14 cellular contexts compared by ENCODE assay signal in genomic region chrX:40079572-40079971, GRCh38.
"Had no signal": no experiment of that assay in that cellular context is flagged by ENCODE, and none has a peak within 500 bp of the region (broad histone marks: within the 10 kb centered on the region; RNA-seq: fewer than 3 reads in every experiment).

No MANE protein-coding gene starts in this region.

- H3K27ac ChIP-seq: coronary artery, hepatocyte, thoracic aorta had no signal

- H3K27ac Mint-ChIP-seq: activated CD4-positive, alpha-beta T cell treated with anti-CD3 and anti-CD28 coated beads for 36 hours; activated CD8-positive, alpha-beta T cell treated with anti-CD3 and anti-CD28 coated beads, Interleukin-2, amount 10 ng/mL, durations not matched to agents 7 days and 5 days; activated naive CD4-positive, alpha-beta T cell treated with anti-CD3 and anti-CD28 coated beads, Interleukin-2, amount 10 ng/mL, durations not matched to agents 7 days and 5 days; activated T-helper 1 cell treated with anti-CD3 and anti-CD28 coated beads, Interleukin-12 subunit alpha, Interleukin-12 subunit beta, Interleukin-2, Interleukin-4 antibody, amounts not matched to agents 30 ng/mL and 10 ng/mL and 1 ng/mL, durations not matched to agents 14 hours and 24 hours and 36 hours; stimulated activated naive CD8-positive, alpha-beta T cell treated with anti-CD3 and anti-CD28 coated beads, Interleukin-15, Interleukin-2, amounts not matched to agents 100 ng/mL and 50 ng/mL, for 24 hours had no signal

- H3K4me3 Mint-ChIP-seq: activated CD4-positive, alpha-beta T cell treated with anti-CD3 and anti-CD28 coated beads for 36 hours; activated CD8-positive, alpha-beta T cell treated with anti-CD3 and anti-CD28 coated beads, Interleukin-2, amount 10 ng/mL, durations not matched to agents 7 days and 5 days; activated naive CD4-positive, alpha-beta T cell treated with anti-CD3 and anti-CD28 coated beads, Interleukin-2, amount 10 ng/mL, durations not matched to agents 7 days and 5 days; activated T-helper 1 cell treated with anti-CD3 and anti-CD28 coated beads, Interleukin-12 subunit alpha, Interleukin-12 subunit beta, Interleukin-2, Interleukin-4 antibody, amounts not matched to agents 30 ng/mL and 10 ng/mL and 1 ng/mL, durations not matched to agents 14 hours and 24 hours and 36 hours; stimulated activated naive CD8-positive, alpha-beta T cell treated with anti-CD3 and anti-CD28 coated beads, Interleukin-15, Interleukin-2, amounts not matched to agents 100 ng/mL and 50 ng/mL, for 24 hours; T-cell had no signal

- H3K9me3 ChIP-seq: thoracic aorta had no signal

- DNase-seq: activated CD4-positive, alpha-beta T cell treated with anti-CD3 and anti-CD28 coated beads for 36 hours; activated CD8-positive, alpha-beta T cell treated with anti-CD3 and anti-CD28 coated beads, Interleukin-2, amount 10 ng/mL, durations not matched to agents 7 days and 5 days; activated naive CD4-positive, alpha-beta T cell treated with anti-CD3 and anti-CD28 coated beads, Interleukin-2, amount 10 ng/mL, durations not matched to agents 7 days and 5 days; effector CD8-positive, alpha-beta T cell; naive thymus-derived CD4-positive, alpha-beta T cell; stimulated activated CD4-positive, alpha-beta T cell treated with anti-CD3 and anti-CD28 coated beads, Interleukin-2, amount 100 ng/mL, for 48 hours; T-cell; T1000 had no signal

- H3K4me3 ChIP-seq: coronary artery, hepatocyte, lung, thoracic aorta had no signal

- H3K36me3 ChIP-seq: thoracic aorta had no signal

- H3K9me3 Mint-ChIP-seq: activated naive CD4-positive, alpha-beta T cell treated with anti-CD3 and anti-CD28 coated beads, Interleukin-2, amount 10 ng/mL, durations not matched to agents 7 days and 5 days; activated T-helper 1 cell treated with anti-CD3 and anti-CD28 coated beads, Interleukin-12 subunit alpha, Interleukin-12 subunit beta, Interleukin-2, Interleukin-4 antibody, amounts not matched to agents 30 ng/mL and 10 ng/mL and 1 ng/mL, durations not matched to agents 14 hours and 24 hours and 36 hours; stimulated activated naive CD8-positive, alpha-beta T cell treated with anti-CD3 and anti-CD28 coated beads, Interleukin-15, Interleukin-2, amounts not matched to agents 100 ng/mL and 50 ng/mL, for 24 hours; T-cell had no signal

- H3K27me3 Mint-ChIP-seq: activated CD4-positive, alpha-beta T cell treated with anti-CD3 and anti-CD28 coated beads for 36 hours; activated naive CD4-positive, alpha-beta T cell treated with anti-CD3 and anti-CD28 coated beads, Interleukin-2, amount 10 ng/mL, durations not matched to agents 7 days and 5 days; naive thymus-derived CD4-positive, alpha-beta T cell; stimulated activated naive CD8-positive, alpha-beta T cell treated with anti-CD3 and anti-CD28 coated beads, Interleukin-15, Interleukin-2, amounts not matched to agents 100 ng/mL and 50 ng/mL, for 24 hours had no signal

- ATAC-seq: activated CD4-positive, alpha-beta T cell treated with anti-CD3 and anti-CD28 coated beads for 36 hours; activated CD8-positive, alpha-beta T cell treated with anti-CD3 and anti-CD28 coated beads, Interleukin-2, amount 10 ng/mL, durations not matched to agents 7 days and 5 days; naive thymus-derived CD4-positive, alpha-beta T cell; T-cell had no signal
